In the genomic region with DNA sequence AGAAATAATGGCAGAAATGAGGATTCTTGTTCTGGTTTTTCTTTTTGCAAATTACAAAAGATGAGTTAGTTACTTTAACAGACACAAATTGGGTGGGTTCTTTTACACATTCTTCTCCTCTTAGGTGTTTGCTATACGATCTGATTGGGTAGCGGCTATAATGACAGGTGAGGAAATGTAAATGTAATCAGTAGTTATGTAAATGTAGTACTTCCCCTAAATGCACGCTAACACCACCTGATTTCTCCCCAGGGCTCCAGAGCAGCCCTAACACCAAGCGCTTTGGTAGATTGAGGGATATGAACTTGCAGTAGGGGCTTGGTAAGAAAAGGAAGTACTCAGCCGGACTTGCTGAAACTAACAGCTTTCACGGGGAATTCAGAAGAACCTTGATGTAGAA, we compare ENCODE assay signal across 14 cellular contexts.
DNase-seq lines count a peak whose midpoint lies in the region; ATAC-seq, FAIRE-seq and TF ChIP-seq lines count a peak whose summit lies in the region.
"Had no signal": no experiment of that assay in that cellular context is flagged by ENCODE, and none has a peak within 500 bp of the region (broad histone marks: within the 10 kb centered on the region; RNA-seq: fewer than 3 reads in every experiment).

No MANE protein-coding gene starts in this region.

- 0 out of 3 replicates have a peak, but pooled peaks of 1 of the 2 experiments have one; percentile 50 for TF ChIP-seq POLR2A in H1 (IDR thresholded peaks at IDR 0.05; ENCODE audit: control extremely low read depth in 1 of 2, low read depth in 2 of 2, low read length in 2 of 2)

- peak overlapping the region; percentile 51 for H4K5ac ChIP-seq in H1 (ENCODE audit: insufficient read length, low read depth, low read length)

- H3K4me1 ChIP-seq in HUES6 (ENCODE audit: control insufficient read depth, insufficient read depth, low read length): peaks cover 27% of the 10 kb centered on the region
- peaks cover 0 to 10% (median 7%) of the 10 kb centered on the region in 4 experiments; a peak in 3 of 7 replicates for H3K4me1 ChIP-seq in H1 (replicated peaks in 1 of 4; ENCODE audit: control insufficient read depth in 3 of 4, insufficient read depth in 4 of 4, low read length in 3 of 4)

- H3K23ac ChIP-seq in H1 (ENCODE audit: insufficient read length): no peak overlapping the region

- H3K9ac ChIP-seq in HUES6 (ENCODE audit: low read length) (no peak overlapping the region), H1 (replicated peaks in 1 of 4; ENCODE audit: extremely low read depth in 1 of 4, low read depth in 3 of 4, low read length in 3 of 4) (peak overlapping the region in 1 of 4 experiments; percentile 2; a peak in 2 of 7 replicates)

- H4K8ac ChIP-seq in H1 (ENCODE audit: extremely low read depth, insufficient read depth, low read length): no peak overlapping the region

- H3K4me3 ChIP-seq in HUES6 (ENCODE audit: low read depth, low read length): no peak overlapping the region
- H3K4me3 ChIP-seq in H1 (ENCODE audit: extremely low read depth in 1 of 4, insufficient read depth in 2 of 4, low read depth in 3 of 4, low read length in 4 of 4): peak overlapping the region in 1 of 4 experiments; percentile 27; a peak in 1 of 8 replicates

- H3K23me2 ChIP-seq in H1 (ENCODE audit: low read depth, low read length): no peaks in the 10 kb centered on the region

- no peak overlapping the region for H2BK5ac ChIP-seq in H1 (ENCODE audit: low read depth, low read length)

- H4K91ac ChIP-seq in H1 (replicated peaks; ENCODE audit: insufficient read length, low read length): no peak overlapping the region

- H3K56ac ChIP-seq in H1 (replicated peaks; ENCODE audit: insufficient read length, low read depth, low read length): no peak overlapping the region

- H4K20me1 ChIP-seq in H1 (replicated peaks in 1 of 2; ENCODE audit: control insufficient read depth in 1 of 2, insufficient read depth in 2 of 2, low read length in 2 of 2): no peaks in the 10 kb centered on the region

- peak in 1 of 2 experiments; percentile 56; a peak in 1 of 3 replicates for TF ChIP-seq EP300 in H1 (IDR thresholded peaks at IDR 0.05; ENCODE audit: borderline replicate concordance in 1 of 2, low read depth in 2 of 2, low read length in 2 of 2)

- POLR2A ChIA-PET in H1 (lab: Charles Lee; ENCODE audit: partially characterized antibody): no interaction called here
- POLR2A ChIA-PET in activated CD8-positive, alpha-beta T cell treated with anti-CD3 and anti-CD28 coated beads for 36 hours (lab: Charles Lee): no interaction called here

- no peak overlapping the region for H2AK5ac ChIP-seq in H1 (ENCODE audit: low read depth, low read length)

- no peak overlapping the region; the same call in 1 of the 2 replicates for H3K18ac ChIP-seq in H1 (ENCODE audit: extremely low read depth, low read length)

- H3K79me2 ChIP-seq in H1 (ENCODE audit: control insufficient read depth in 1 of 2, insufficient read depth in 2 of 2, low read length in 2 of 2): no peaks in the 10 kb centered on the region

- H2AFZ ChIP-seq in H1 (ENCODE audit: low read length): no peak overlapping the region

- H3K36me3 ChIP-seq in HUES6 (ENCODE audit: control insufficient read depth, insufficient read depth, low read length) (no peaks in the 10 kb centered on the region), H1 (ENCODE audit: control insufficient read depth in 2 of 4, insufficient read depth in 4 of 4, low read length in 3 of 4) (peaks cover 0 to 2% (median 0%) of the 10 kb centered on the region in 4 experiments; a peak in 1 of 8 replicates)

- H3K14ac ChIP-seq in H1 (ENCODE audit: insufficient read length): no peak overlapping the region

- H3K27me3 ChIP-seq in HUES6 (ENCODE audit: control insufficient read depth, insufficient read depth, low read length) (no peaks in the 10 kb centered on the region), H1 (replicated peaks in 1 of 4; ENCODE audit: control insufficient read depth in 3 of 4, extremely low read depth in 1 of 4, insufficient read depth in 3 of 4, low read length in 3 of 4) (no peaks in the 10 kb centered on the region)

- no peaks in the 10 kb centered on the region for H3K79me1 ChIP-seq in H1 (ENCODE audit: low read depth, low read length)

- H3K4me2 ChIP-seq in H1 (ENCODE audit: insufficient read depth in 1 of 2, low read depth in 2 of 2, low read length in 2 of 2): peak overlapping the region; percentile 0 to 30; a peak in 2 of 4 replicates

- no peak for TF ChIP-seq CTCF in H1 (IDR thresholded peaks at IDR 0.05; ENCODE audit: control extremely low read depth in 1 of 3, insufficient read depth in 1 of 3, low read depth in 1 of 3, low read length in 3 of 3)
- no peak for TF ChIP-seq CTCF in activated CD8-positive, alpha-beta T cell treated with anti-CD3 and anti-CD28 coated beads for 36 hours (IDR thresholded peaks at IDR 0.05)

- CTCF ChIA-PET in H1 (lab: Charles Lee; ENCODE audit: partially characterized antibody): no interaction called here
- CTCF ChIA-PET in activated CD8-positive, alpha-beta T cell treated with anti-CD3 and anti-CD28 coated beads for 36 hours (lab: Charles Lee): no interaction called here

- H3K27ac ChIP-seq in HUES6 (ENCODE audit: low read depth, low read length) (peak overlapping the region; percentile 57), H1 (ENCODE audit: low read depth, low read length) (no peak overlapping the region)
- H3K27ac ChIP-seq: RWPE1 had no signal

- H3K27ac Mint-ChIP-seq in activated CD8-positive, alpha-beta T cell treated with anti-CD3 and anti-CD28 coated beads for 36 hours: no peak overlapping the region
- H3K27ac Mint-ChIP-seq in stimulated activated naive CD8-positive, alpha-beta T cell treated with anti-CD3 and anti-CD28 coated beads, Interleukin-15, amount 100 ng/mL, for 72 hours: no peak overlapping the region
- H3K27ac Mint-ChIP-seq: CD4-positive, CD25-positive, alpha-beta regulatory T cell had no signal

- H3K4me3 Mint-ChIP-seq in activated CD8-positive, alpha-beta T cell treated with anti-CD3 and anti-CD28 coated beads for 36 hours: no peak overlapping the region
- H3K4me3 Mint-ChIP-seq in stimulated activated naive CD8-positive, alpha-beta T cell treated with anti-CD3 and anti-CD28 coated beads, Interleukin-15, amount 100 ng/mL, for 72 hours: no peak overlapping the region
- H3K4me3 Mint-ChIP-seq: CD4-positive, CD25-positive, alpha-beta regulatory T cell had no signal

- H3K4ac ChIP-seq in H1 (replicated peaks; ENCODE audit: insufficient read length, low read depth, low read length): no peak overlapping the region

- intact Hi-C loops in activated CD8-positive, alpha-beta T cell treated with anti-CD3 and anti-CD28 coated beads for 36 hours (cut with micrococcal nuclease): no loop called here

- FAIRE-seq in H1 (lab: Jason Lieb, UNC): peak; percentile 80

- DNase-seq in H1 (ENCODE audit: low read depth in 1 of 2, low spot score in 2 of 2) (peak in 1 of 2 experiments; percentile 53), iPS-NIHi11 (ENCODE audit: low spot score) (peak; percentile 63), kidney tubule cell (ENCODE audit: low spot score) (no peak)
- DNase-seq in activated CD8-positive, alpha-beta T cell treated with anti-CD3 and anti-CD28 coated beads for 36 hours: no peak
- DNase-seq in stimulated activated naive CD8-positive, alpha-beta T cell treated with anti-CD3 and anti-CD28 coated beads, Interleukin-15, amount 100 ng/mL, for 72 hours: no peak
- DNase-seq: CD4-positive, CD25-positive, alpha-beta regulatory T cell; NCI-H1105 treated with DMSO at 0.1 percent for 48 hours; NCI-H187; NCI-H446; NCI-H748 treated with DMSO at 0.1 percent for 48 hours; PC-3 had no signal

- no peak overlapping the region for H2BK12ac ChIP-seq in H1 (ENCODE audit: low read depth, low read length)

- H2BK15ac ChIP-seq in H1 (ENCODE audit: low read length): no peak overlapping the region

- H3K27me3 Mint-ChIP-seq in activated CD8-positive, alpha-beta T cell treated with anti-CD3 and anti-CD28 coated beads for 36 hours: no peaks in the 10 kb centered on the region
- no peaks in the 10 kb centered on the region for H3K27me3 Mint-ChIP-seq in stimulated activated naive CD8-positive, alpha-beta T cell treated with anti-CD3 and anti-CD28 coated beads, Interleukin-15, amount 100 ng/mL, for 72 hours

- H3K9me3 ChIP-seq in HUES6 (ENCODE audit: control insufficient read depth, insufficient read depth, low read depth, low read length): no peaks in the 10 kb centered on the region
- no peaks in the 10 kb centered on the region for H3K9me3 ChIP-seq in H1 (ENCODE audit: insufficient read depth in 2 of 2, low read depth in 1 of 2, low read length in 1 of 2)

- H3K36me3 Mint-ChIP-seq in activated CD8-positive, alpha-beta T cell treated with anti-CD3 and anti-CD28 coated beads for 36 hours (ENCODE audit: low read depth): no peaks in the 10 kb centered on the region
- H3K36me3 Mint-ChIP-seq: CD4-positive, CD25-positive, alpha-beta regulatory T cell had no signal

- no peak overlapping the region for H2BK20ac ChIP-seq in H1 (ENCODE audit: low read length)

- H3K4me1 Mint-ChIP-seq in activated CD8-positive, alpha-beta T cell treated with anti-CD3 and anti-CD28 coated beads for 36 hours (ENCODE audit: low read depth): no peaks in the 10 kb centered on the region
- no peaks in the 10 kb centered on the region for H3K4me1 Mint-ChIP-seq in stimulated activated naive CD8-positive, alpha-beta T cell treated with anti-CD3 and anti-CD28 coated beads, Interleukin-15, amount 100 ng/mL, for 72 hours
- H3K4me1 Mint-ChIP-seq: CD4-positive, CD25-positive, alpha-beta regulatory T cell had no signal

- no peaks in the 10 kb centered on the region for H3K9me3 Mint-ChIP-seq in activated CD8-positive, alpha-beta T cell treated with anti-CD3 and anti-CD28 coated beads for 36 hours
- H3K9me3 Mint-ChIP-seq in stimulated activated naive CD8-positive, alpha-beta T cell treated with anti-CD3 and anti-CD28 coated beads, Interleukin-15, amount 100 ng/mL, for 72 hours: peaks cover 0 to 6% of the 10 kb centered on the region in 2 donors

- WGBS in H1 (ENCODE audit: extremely low coverage in 1 of 2, insufficient coverage in 1 of 2, insufficient read length in 1 of 2, insufficient replicate concordance in 2 of 2, low coverage in 1 of 2, low lambda C conversion rate in 2 of 2, missing lambda C conversion rate in 1 of 2), 2 experiments: 14% methylated on average over 6 of the region's 6 CpGs; no CpG with 5 or more reads in 1 of the 2 experiments

- no peak; a peak in 1 of 4 replicates for TF ChIP-seq RAD21 in H1 (IDR thresholded peaks at IDR 0.05 in 1 of 2, conservative IDR thresholded peaks at IDR 0.05 in 1 of 2; ENCODE audit: low read depth in 2 of 2, low read length in 2 of 2)

- ATAC-seq in activated CD8-positive, alpha-beta T cell treated with anti-CD3 and anti-CD28 coated beads for 36 hours: no peak
- no peak for ATAC-seq in HG03342 (IDR thresholded peaks at IDR 0.05; ENCODE audit: unreplicated experiment)
- no peak for ATAC-seq in stimulated activated naive CD8-positive, alpha-beta T cell treated with anti-CD3 and anti-CD28 coated beads, Interleukin-15, amount 100 ng/mL, for 72 hours
- ATAC-seq: PC-3 had no signal

- peak overlapping the region; percentile 52 for H2BK120ac ChIP-seq in H1 (replicated peaks; ENCODE audit: low read depth, low read length)

TF ChIP-seq in H1, 55 proteins besides CTCF, POLR2A, EP300 and RAD21 (continues in another document):
- no peak for TF ChIP-seq SUZ12 (IDR thresholded peaks at IDR 0.05; ENCODE audit: low read length)
